19 cellular contexts compared by ENCODE assay signal in the genomic region with DNA sequence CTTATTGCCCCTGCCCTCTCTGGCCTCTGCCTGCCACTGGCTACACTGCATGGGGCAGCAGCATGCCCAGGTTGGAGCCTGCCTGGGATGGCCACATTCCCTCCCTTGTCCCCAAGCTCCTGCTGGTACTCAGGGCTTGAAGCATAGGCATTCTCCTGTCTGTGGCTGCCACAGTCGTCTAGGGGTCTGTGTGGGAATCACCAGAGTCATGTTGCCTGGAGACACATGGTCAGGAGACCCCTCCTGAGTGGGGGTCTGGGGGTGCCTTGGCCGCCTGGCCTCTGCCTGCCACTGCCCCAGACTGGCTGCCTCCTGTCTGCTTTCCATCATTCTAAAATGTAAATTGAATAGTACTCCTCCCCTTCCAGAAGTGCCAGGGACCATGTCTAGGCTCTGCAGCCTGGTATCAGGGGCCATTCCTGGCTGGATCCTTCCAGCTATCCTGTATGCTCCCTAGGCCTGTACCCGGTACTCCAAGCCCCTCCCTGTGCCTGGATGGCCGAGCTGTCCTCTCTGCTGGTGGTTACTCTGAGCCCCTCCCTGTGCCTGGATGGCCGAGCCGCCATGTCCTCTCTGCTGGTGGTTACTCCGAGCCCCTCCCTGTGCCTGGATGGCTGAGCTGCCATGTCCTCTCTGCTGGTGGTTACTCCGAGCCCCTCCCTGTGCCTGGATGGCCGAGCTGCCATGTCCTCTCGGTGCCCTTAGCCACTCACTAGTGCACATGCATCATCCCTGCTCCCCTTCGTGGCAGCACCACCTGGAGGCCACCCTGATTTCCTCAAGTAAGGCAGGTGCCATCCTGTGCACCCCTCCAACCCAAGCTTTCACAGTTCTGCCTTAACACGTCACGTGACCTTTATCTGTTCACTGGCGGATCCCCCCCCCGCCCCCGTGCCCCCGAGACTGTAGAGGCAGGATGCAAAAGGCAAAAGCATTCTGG. TPM values are rescaled to one million over a fixed set of nuclear protein-coding genes. Genes with fewer than 3 reads are reported as not detected.
A peak's percentile ranks its signal among the peaks of the same experiment; 100 is the strongest.
DNase-seq lines count a peak whose midpoint lies in the region; ATAC-seq and TF ChIP-seq lines count a peak whose summit lies in the region.
"Had no signal": no experiment of that assay in that cellular context is flagged by ENCODE, and none has a peak within 500 bp of the region (broad histone marks: within the 10 kb centered on the region; RNA-seq: fewer than 3 reads in every experiment).

No MANE protein-coding gene starts in this region.

- H3K27ac Mint-ChIP-seq in HFFc6: no peak overlapping the region
- H3K27ac Mint-ChIP-seq in endodermal cell: no peak overlapping the region
- H3K27ac Mint-ChIP-seq: activated CD8-positive, alpha-beta memory T cell treated with anti-CD3 and anti-CD28 coated beads, Interleukin-2, amount 10 ng/mL, durations not matched to agents 7 days and 5 days had no signal

- H3K4me3 Mint-ChIP-seq in HFFc6 (no peak overlapping the region), endodermal cell (no peak overlapping the region)
- H3K4me3 Mint-ChIP-seq: activated CD8-positive, alpha-beta memory T cell treated with anti-CD3 and anti-CD28 coated beads, Interleukin-2, amount 10 ng/mL, durations not matched to agents 7 days and 5 days had no signal

- H3K36me3 ChIP-seq in endodermal cell (ENCODE audit: control insufficient read depth, insufficient read depth, low read length) (no peaks in the 10 kb centered on the region), upper lobe of right lung (no peaks in the 10 kb centered on the region)

- DNase-seq in cardiac septum (ENCODE audit: low spot score) (peak; percentile 36), right cardiac atrium (no peak), HFFc6 (no peak), endodermal cell (peak; percentile 51), upper lobe of right lung (peak; percentile 35), globus pallidus (ENCODE audit: low spot score) (no peak)
- DNase-seq: activated CD8-positive, alpha-beta memory T cell treated with anti-CD3 and anti-CD28 coated beads, Interleukin-2, amount 10 ng/mL, durations not matched to agents 7 days and 5 days; NCI-H1694; NCI-H226; NK-92 treated with Interleukin-12 subunit alpha and Interleukin-12 subunit beta, amount 100 ng/mL, for 24 hours; T-helper 1 cell; testis had no signal

- H3K9me3 Mint-ChIP-seq in HFFc6 (peaks cover 4% of the 10 kb centered on the region; the same call in 1 of the 2 replicates), endodermal cell (peaks cover 4% of the 10 kb centered on the region)

- intact Hi-C loops in cardiac septum (cut with DNase I): no loop called here
- intact Hi-C loops in right cardiac atrium (cut with DNase I): no loop called here
- intact Hi-C loops in upper lobe of right lung (cut with DNase I): no loop called here

- H3K4me3 ChIP-seq in right cardiac atrium (ENCODE audit: low read length) (no peak overlapping the region), endodermal cell (ENCODE audit: low read length) (no peak overlapping the region), upper lobe of right lung (no peak overlapping the region)
- H3K4me3 ChIP-seq: testis had no signal

- H3K9ac ChIP-seq in endodermal cell (ENCODE audit: extremely low read depth, low read length, poor library complexity, severe bottlenecking): no peak overlapping the region

- H3K27ac ChIP-seq in right cardiac atrium (ENCODE audit: low read length): no peak overlapping the region
- H3K27ac ChIP-seq in endodermal cell (ENCODE audit: low read depth, low read length): no peak overlapping the region
- no peak overlapping the region for H3K27ac ChIP-seq in upper lobe of right lung
- H3K27ac ChIP-seq: testis had no signal

- ATAC-seq in right cardiac atrium: no peak
- ATAC-seq in upper lobe of right lung: no peak
- ATAC-seq in GM18520 (IDR thresholded peaks at IDR 0.05; ENCODE audit: unreplicated experiment): no peak
- ATAC-seq in HG02884 (IDR thresholded peaks at IDR 0.05; ENCODE audit: unreplicated experiment): no peak
- ATAC-seq: activated CD8-positive, alpha-beta memory T cell treated with anti-CD3 and anti-CD28 coated beads, Interleukin-2, amount 10 ng/mL, durations not matched to agents 7 days and 5 days had no signal

- H3K4me1 Mint-ChIP-seq in HFFc6 (ENCODE audit: low read depth): no peaks in the 10 kb centered on the region
- no peaks in the 10 kb centered on the region for H3K4me1 Mint-ChIP-seq in endodermal cell
- H3K4me1 Mint-ChIP-seq: activated CD8-positive, alpha-beta memory T cell treated with anti-CD3 and anti-CD28 coated beads, Interleukin-2, amount 10 ng/mL, durations not matched to agents 7 days and 5 days had no signal

- no peaks in the 10 kb centered on the region for H3K9me3 ChIP-seq in right cardiac atrium (ENCODE audit: control insufficient read depth, low read length)
- H3K9me3 ChIP-seq in endodermal cell (ENCODE audit: control insufficient read depth, low read length): no peaks in the 10 kb centered on the region
- H3K9me3 ChIP-seq in upper lobe of right lung: no peaks in the 10 kb centered on the region
- H3K9me3 ChIP-seq: testis had no signal

- H3K27me3 ChIP-seq in right cardiac atrium (ENCODE audit: control insufficient read depth, insufficient read depth) (no peaks in the 10 kb centered on the region), endodermal cell (ENCODE audit: control insufficient read depth, insufficient read depth, low read length, poor library complexity, severe bottlenecking) (peaks cover 77% of the 10 kb centered on the region), upper lobe of right lung (peaks cover 89% of the 10 kb centered on the region)
- H3K27me3 ChIP-seq: testis had no signal

- H3K4me1 ChIP-seq in right cardiac atrium (ENCODE audit: control insufficient read depth, insufficient read depth, low read length) (no peaks in the 10 kb centered on the region), endodermal cell (ENCODE audit: control insufficient read depth, insufficient read depth, low read length) (no peaks in the 10 kb centered on the region), upper lobe of right lung (no peaks in the 10 kb centered on the region)
- H3K4me1 ChIP-seq: testis had no signal

- H3K36me3 Mint-ChIP-seq in HFFc6 (ENCODE audit: low read depth) (no peaks in the 10 kb centered on the region), endodermal cell (ENCODE audit: low read depth) (no peaks in the 10 kb centered on the region)
- H3K36me3 Mint-ChIP-seq: activated CD8-positive, alpha-beta memory T cell treated with anti-CD3 and anti-CD28 coated beads, Interleukin-2, amount 10 ng/mL, durations not matched to agents 7 days and 5 days had no signal

- H3K27me3 Mint-ChIP-seq in HFFc6 (ENCODE audit: insufficient read depth): peaks cover 24% of the 10 kb centered on the region
- H3K27me3 Mint-ChIP-seq in endodermal cell (ENCODE audit: insufficient read depth): peaks cover 83% of the 10 kb centered on the region

- 42% methylated on average over 17 of the region's 17 CpGs for WGBS in right cardiac atrium
- WGBS in endodermal cell (ENCODE audit: insufficient coverage in 1 of 2, insufficient read length in 1 of 2), 2 experiments: 60 to 63% methylated on average over 15 to 17 of the region's 17 CpGs

- peak; percentile 26; the same call in 1 of the 2 replicates for TF ChIP-seq CTCF in HFFc6 (IDR thresholded peaks at IDR 0.05)
- TF ChIP-seq CTCF in endodermal cell (conservative IDR thresholded peaks at IDR 0.05): peak; percentile 16
- no peak for TF ChIP-seq CTCF in upper lobe of right lung (IDR thresholded peaks at IDR 0.05)

RNA-seq across cellular contexts. Expression of a gene that starts 5.5 kb away (rescaled TPM):
- total RNA-seq in cardiac septum (not detected), right cardiac atrium (not detected), endodermal cell (not detected), upper lobe of right lung (not detected)
- polyA plus RNA-seq in right cardiac atrium: not detected
- not detected for total RNA-seq in HFFc6 (2021; fragmentation: NEBNext Ultra II Directional; extraction: Animal tissue kit (Norgen Biotek cat#: 25700))
- 0.18 TPM for polyA plus RNA-seq in endodermal cell (2013, experiment 1 of 2)
- not detected for polyA plus RNA-seq in endodermal cell (2013, experiment 2 of 2)
- total RNA-seq: activated CD8-positive, alpha-beta memory T cell treated with anti-CD3 and anti-CD28 coated beads, Interleukin-2, amount 10 ng/mL, durations not matched to agents 7 days and 5 days; aorta; endothelial cell of umbilical vein; frontal cortex; HT1080; lower leg skin had no signal
- polyA plus RNA-seq: aorta, endothelial cell of umbilical vein had no signal

Comparison
In these comparisons a context has a peak if more than half of its experiments do, and no peak if none do; other contexts are left out.
1. DNase-seq: peak in cardiac septum (single experiment), endodermal cell (single experiment) and upper lobe of right lung (single experiment); none in right cardiac atrium (0 of 3), HFFc6 (single experiment) and globus pallidus (single experiment).